In genomic region chr16:585351-585750, GRCh38 we compare ENCODE assay signal across 11 cellular contexts. TPM values are rescaled to one million over a fixed set of nuclear protein-coding genes. Genes with fewer than 3 reads are reported as not detected.
DNase-seq lines count a peak whose midpoint lies in the region; ATAC-seq and TF ChIP-seq lines count a peak whose summit lies in the region.
"Had no signal": no experiment of that assay in that cellular context is flagged by ENCODE, and none has a peak within 500 bp of the region (broad histone marks: within the 10 kb centered on the region; RNA-seq: fewer than 3 reads in every experiment).

No MANE protein-coding gene starts in this region.

- H2BK12ac ChIP-seq in H9 (ENCODE audit: insufficient read length, low read depth, low read length) (no peak overlapping the region), mesenchymal stem cell (ENCODE audit: low read length in 2 of 2) (peak overlapping the region in 1 of 2 experiments; percentile 30)

- H3K4me1 ChIP-seq in H9 (ENCODE audit: insufficient read depth, low read length) (no peaks in the 10 kb centered on the region; the same call in 1 of the 2 replicates), mesenchymal stem cell (ENCODE audit: control insufficient read depth, insufficient read depth, low read depth, low read length) (peaks cover 38% of the 10 kb centered on the region), hepatocyte (ENCODE audit: insufficient read depth) (peaks cover 6% of the 10 kb centered on the region)

- H3K23ac ChIP-seq in H9 (ENCODE audit: insufficient read length, low read depth, low read length) (no peak overlapping the region), mesenchymal stem cell (ENCODE audit: low read length in 2 of 2) (no peak overlapping the region)

- H2BK120ac ChIP-seq in H9 (ENCODE audit: low read depth, low read length, poor library complexity, severe bottlenecking) (no peak overlapping the region), mesenchymal stem cell (ENCODE audit: low read depth, low read length) (no peak overlapping the region)

- H3K9me2 ChIP-seq in hepatocyte (replicated peaks; ENCODE audit: insufficient read depth) = no peaks in the 10 kb centered on the region

- H3K36me3 Mint-ChIP-seq in CD4-positive, alpha-beta T cell (ENCODE audit: low read depth) = peaks cover 11% of the 10 kb centered on the region
- H3K36me3 Mint-ChIP-seq in H9 (ENCODE audit: insufficient read depth in 1 of 3, low read depth in 3 of 3) = peaks cover 0 to 4% (median 4%) of the 10 kb centered on the region in 3 experiments; a peak in 3 of 7 replicates

- H3T11ph ChIP-seq in H9 (ENCODE audit: low read length) = no peak overlapping the region

- no peaks in the 10 kb centered on the region for H3K9me3 ChIP-seq in CD4-positive, alpha-beta T cell (ENCODE audit: control insufficient read depth, low read length)
- H3K9me3 ChIP-seq in H9 (ENCODE audit: control insufficient read depth, low read depth, low read length) (no peaks in the 10 kb centered on the region), mesenchymal stem cell (ENCODE audit: control insufficient read depth, low read length) (no peaks in the 10 kb centered on the region), hepatocyte (ENCODE audit: low read depth) (no peaks in the 10 kb centered on the region)

- H2BK15ac ChIP-seq in H9 (ENCODE audit: low read depth, low read length) = no peak overlapping the region
- H2BK15ac ChIP-seq in mesenchymal stem cell (ENCODE audit: low read depth, poor library complexity, severe bottlenecking) = peak overlapping the region; percentile 33

- H2BK5ac ChIP-seq in H9 (ENCODE audit: insufficient read length, low read length) (no peak overlapping the region), mesenchymal stem cell (ENCODE audit: low read depth, low read length, poor library complexity, severe bottlenecking) (no peak overlapping the region)

- no peaks in the 10 kb centered on the region for H3K27me3 ChIP-seq in CD4-positive, alpha-beta T cell (ENCODE audit: control insufficient read depth, insufficient read depth, low read length)
- H3K27me3 ChIP-seq in H9 (ENCODE audit: insufficient read depth, low read length) (peaks cover 7% of the 10 kb centered on the region; the same call in 1 of the 2 replicates), mesenchymal stem cell (ENCODE audit: control insufficient read depth in 1 of 2, insufficient read depth in 1 of 2, low read length in 2 of 2) (no peaks in the 10 kb centered on the region), hepatocyte (no peaks in the 10 kb centered on the region)

- peaks cover 5% of the 10 kb centered on the region for H3K23me2 ChIP-seq in H9 (ENCODE audit: insufficient read length, low read depth, low read length, poor library complexity, severe bottlenecking)

- no peak overlapping the region for H3K56ac ChIP-seq in H9 (ENCODE audit: insufficient read length, low read depth, low read length)

- intact Hi-C loops in CD4-positive, alpha-beta T cell (cut with DNase I, micrococcal nuclease) = no loop called here

- H3K27me3 Mint-ChIP-seq in CD4-positive, alpha-beta T cell = no peaks in the 10 kb centered on the region
- peaks cover 33% of the 10 kb centered on the region for H3K27me3 Mint-ChIP-seq in H9 (ENCODE audit: low read depth)
- H3K27me3 Mint-ChIP-seq: central memory CD8-positive, alpha-beta T cell had no signal

- H3K14ac ChIP-seq in H9 (ENCODE audit: insufficient read depth, low read length) = no peak overlapping the region
- no peak overlapping the region for H3K14ac ChIP-seq in mesenchymal stem cell (ENCODE audit: low read length in 2 of 2)

- H3K79me1 ChIP-seq in H9 (ENCODE audit: insufficient read depth, low read depth, low read length, poor library complexity, severe bottlenecking) (no peaks in the 10 kb centered on the region), mesenchymal stem cell (replicated peaks; ENCODE audit: low read length, poor library complexity, severe bottlenecking) (peaks cover 13% of the 10 kb centered on the region)

- H2BK20ac ChIP-seq in H9 (ENCODE audit: low read depth, low read length, poor library complexity, severe bottlenecking) = no peak overlapping the region

- no peak overlapping the region for H3K4ac ChIP-seq in H9 (ENCODE audit: low read depth, low read length)
- no peak overlapping the region for H3K4ac ChIP-seq in mesenchymal stem cell (ENCODE audit: low read depth in 1 of 2, low read length in 2 of 2)

- no peak overlapping the region for H3K18ac ChIP-seq in H9 (ENCODE audit: insufficient read length, low read depth, low read length)
- H3K18ac ChIP-seq in mesenchymal stem cell (ENCODE audit: low read depth in 1 of 2, low read length in 2 of 2) = peak overlapping the region in 1 of 2 experiments; percentile 57

- peak overlapping the region; percentile 11 for H3K4me3 Mint-ChIP-seq in CD4-positive, alpha-beta T cell
- H3K4me3 Mint-ChIP-seq in H9 = no peak overlapping the region
- H3K4me3 Mint-ChIP-seq: activated T-helper 1 cell treated with anti-CD3 and anti-CD28 coated beads, Interleukin-12 subunit alpha, Interleukin-12 subunit beta, Interleukin-2, Interleukin-4 antibody, amounts not matched to agents 30 ng/mL and 10 ng/mL and 1 ng/mL, durations not matched to agents 14 hours and 24 hours and 36 hours; central memory CD8-positive, alpha-beta T cell had no signal

- no peak for DNase-seq in CD4-positive, alpha-beta T cell
- peak; percentile 73 for DNase-seq in H9
- DNase-seq in SK-N-DZ (ENCODE audit: low spot score) = peak; percentile 42
- DNase-seq in mesenchymal stem cell = no peak
- DNase-seq in HuH-7 (ENCODE audit: low spot score) = no peak
- DNase-seq in coronary artery (ENCODE audit: low spot score) = no peak
- DNase-seq in activated CD4-positive, alpha-beta T cell treated with anti-CD3 and anti-CD28 coated beads, Interleukin-2, amount 50 U/mL, for 1 hour = no peak
- DNase-seq in hepatocyte (ENCODE audit: low spot score) = no peak
- DNase-seq: retina had no signal

- H4K5ac ChIP-seq in H9 (ENCODE audit: insufficient read length, low read depth, low read length) = no peak overlapping the region

- no peak overlapping the region for H3K27ac Mint-ChIP-seq in CD4-positive, alpha-beta T cell
- no peak overlapping the region for H3K27ac Mint-ChIP-seq in H9
- H3K27ac Mint-ChIP-seq: activated T-helper 1 cell treated with anti-CD3 and anti-CD28 coated beads, Interleukin-12 subunit alpha, Interleukin-12 subunit beta, Interleukin-2, Interleukin-4 antibody, amounts not matched to agents 30 ng/mL and 10 ng/mL and 1 ng/mL, durations not matched to agents 14 hours and 24 hours and 36 hours had no signal

- no peaks in the 10 kb centered on the region for H3K4me1 Mint-ChIP-seq in CD4-positive, alpha-beta T cell (ENCODE audit: low read depth)
- H3K4me1 Mint-ChIP-seq in H9 = peaks cover 6 to 21% of the 10 kb centered on the region in 2 experiments

- H4K8ac ChIP-seq in H9 (replicated peaks; ENCODE audit: insufficient read length, low read depth, low read length) (no peak overlapping the region), mesenchymal stem cell (ENCODE audit: low read length) (no peak overlapping the region)

- H3K79me2 ChIP-seq in H9 (ENCODE audit: insufficient read depth, low read length) (no peaks in the 10 kb centered on the region), hepatocyte (peaks cover 19% of the 10 kb centered on the region)

- H3K4me3 ChIP-seq in mesenchymal stem cell (ENCODE audit: insufficient read depth in 1 of 2, low read depth in 1 of 2, low read length in 2 of 2) (no peak overlapping the region), coronary artery (no peak overlapping the region), hepatocyte (no peak overlapping the region)

- no CpG with 5 or more reads among the region's 10 CpGs for WGBS in H9 (ENCODE audit: extremely low coverage, insufficient read length, low lambda C conversion rate)
- WGBS in mesenchymal stem cell = 68% methylated on average over 10 of the region's 10 CpGs
- WGBS in hepatocyte (ENCODE audit: low lambda C conversion rate, missing lambda C conversion rate) = 42% methylated on average over 10 of the region's 10 CpGs

- ATAC-seq in CD4-positive, alpha-beta T cell (ENCODE audit: poor library complexity) = no peak

- TF ChIP-seq CTCF in CD4-positive, alpha-beta T cell (IDR thresholded peaks at IDR 0.05) = no peak
- TF ChIP-seq CTCF in H9 (conservative IDR thresholded peaks at IDR 0.05) = no peak
- no peak for TF ChIP-seq CTCF in coronary artery (IDR thresholded peaks at IDR 0.05)
- TF ChIP-seq CTCF in hepatocyte (IDR thresholded peaks at IDR 0.05; ENCODE audit: poor library complexity) = no peak

- CTCF ChIA-PET in CD4-positive, alpha-beta T cell (lab: Charles Lee) = interaction anchor here (0.6 kb wide), 1 partner anchor 194 kb away, joined by 4 read pairs; no protein-coding TSS in a partner anchor

- H3K27ac ChIP-seq in CD4-positive, alpha-beta T cell (ENCODE audit: low read depth, low read length) = no peak overlapping the region
- H3K27ac ChIP-seq in H9 (ENCODE audit: insufficient read length, low read depth, low read length) (no peak overlapping the region), mesenchymal stem cell (ENCODE audit: low read length, poor library complexity, severe bottlenecking) (no peak overlapping the region), coronary artery (no peak overlapping the region), hepatocyte (no peak overlapping the region)

- H4K20me1 ChIP-seq in H9 (ENCODE audit: control insufficient read depth, insufficient read depth, insufficient read length) = no peaks in the 10 kb centered on the region
- no peaks in the 10 kb centered on the region for H4K20me1 ChIP-seq in hepatocyte (ENCODE audit: insufficient read depth, poor library complexity, severe bottlenecking)

- no peak overlapping the region for H4K91ac ChIP-seq in H9 (ENCODE audit: insufficient read length, low read depth, low read length)
- H4K91ac ChIP-seq in mesenchymal stem cell (ENCODE audit: low read length) = no peak overlapping the region

- H2AK5ac ChIP-seq in H9 (ENCODE audit: insufficient read length, low read length) = no peak overlapping the region
- no peak overlapping the region for H2AK5ac ChIP-seq in mesenchymal stem cell (ENCODE audit: low read length, severe bottlenecking)

- H3K9ac ChIP-seq in H9 (ENCODE audit: extremely low read depth, insufficient read length, low read length) = no peak overlapping the region
- H3K9ac ChIP-seq in mesenchymal stem cell (ENCODE audit: low read length) = no peak overlapping the region

- H3K9me3 Mint-ChIP-seq in CD4-positive, alpha-beta T cell = no peaks in the 10 kb centered on the region
- no peaks in the 10 kb centered on the region for H3K9me3 Mint-ChIP-seq in H9
- H3K9me3 Mint-ChIP-seq: activated T-helper 1 cell treated with anti-CD3 and anti-CD28 coated beads, Interleukin-12 subunit alpha, Interleukin-12 subunit beta, Interleukin-2, Interleukin-4 antibody, amounts not matched to agents 30 ng/mL and 10 ng/mL and 1 ng/mL, durations not matched to agents 14 hours and 24 hours and 36 hours; central memory CD8-positive, alpha-beta T cell had no signal

- POLR2A ChIA-PET in CD4-positive, alpha-beta T cell (lab: Charles Lee) = no interaction called here

- H2AFZ ChIP-seq in H9 (ENCODE audit: low read length) = no peak overlapping the region
- no peak overlapping the region for H2AFZ ChIP-seq in mesenchymal stem cell (ENCODE audit: low read depth, low read length)
- H2AFZ ChIP-seq in hepatocyte = no peak overlapping the region

- H3K4me2 ChIP-seq in H9 (ENCODE audit: insufficient read depth, insufficient read length, low read length) (no peak overlapping the region), mesenchymal stem cell (ENCODE audit: low read length, poor library complexity, severe bottlenecking) (no peak overlapping the region), hepatocyte (no peak overlapping the region)

- peaks cover 11 to 31% of the 10 kb centered on the region in 2 experiments for H3K36me3 ChIP-seq in mesenchymal stem cell (ENCODE audit: control insufficient read depth in 1 of 2, insufficient read depth in 2 of 2, low read depth in 1 of 2, low read length in 2 of 2)
- H3K36me3 ChIP-seq in hepatocyte (replicated peaks; ENCODE audit: insufficient read depth, low read depth) = no peaks in the 10 kb centered on the region

RNA-seq across cellular contexts. Expression of gene RAB40C, which starts 4.5 kb away (rescaled TPM):
- total RNA-seq in CD4-positive, alpha-beta T cell = 1 to 10 TPM; 8.9 to 9.5 TPM
- total RNA-seq in H9 (2021) (19.1 and 20.4 TPM in 2 replicates), hepatocyte (28.4 and 30.2 TPM in 2 replicates)
- 23.8 and 35.5 TPM in 2 replicates for polyA plus RNA-seq in SK-N-DZ (2014; cell fraction: cytosol; rRNA removed)
- polyA plus RNA-seq in SK-N-DZ (2014; cell fraction: nucleus; rRNA removed) = 41.2 and 43.2 TPM in 2 replicates
- polyA plus RNA-seq in mesenchymal stem cell (2013, experiment 1 of 2) = 11.2 TPM
- polyA plus RNA-seq in mesenchymal stem cell (2013, experiment 2 of 2) = 12.0 TPM
- polyA plus RNA-seq in hepatocyte = 30.8 and 32.7 TPM in 2 replicates

RNA-seq across cellular contexts. Expression of gene PIGQ, which starts 15.6 kb away (rescaled TPM):
- total RNA-seq in CD4-positive, alpha-beta T cell = 10 to 100 TPM; 22.8 to 27.0 TPM
- total RNA-seq in H9 (2021) (58.0 and 65.5 TPM in 2 replicates), hepatocyte (26.7 and 30.0 TPM in 2 replicates)
- 25.3 and 35.9 TPM in 2 replicates for polyA plus RNA-seq in SK-N-DZ (2014; cell fraction: cytosol; rRNA removed)
- polyA plus RNA-seq in SK-N-DZ (2014; cell fraction: nucleus; rRNA removed) = 138 and 159 TPM in 2 replicates
- polyA plus RNA-seq in mesenchymal stem cell (2013, experiment 1 of 2) = 18.5 TPM
- polyA plus RNA-seq in mesenchymal stem cell (2013, experiment 2 of 2) = 17.1 TPM
- 58.6 and 64.6 TPM in 2 replicates for polyA plus RNA-seq in hepatocyte

RNA-seq across cellular contexts. Expression of gene NHLRC4, which starts 18.5 kb away (rescaled TPM):
- under 1 TPM; 0.45 to 0.55 TPM for total RNA-seq in CD4-positive, alpha-beta T cell
- total RNA-seq in H9 (2021) (0.26 and 0.42 TPM in 2 replicates), hepatocyte (1.0 and 1.2 TPM in 2 replicates)
- 1.3 and 1.8 TPM in 2 replicates for polyA plus RNA-seq in SK-N-DZ (2014; cell fraction: cytosol; rRNA removed)
- polyA plus RNA-seq in SK-N-DZ (2014; cell fraction: nucleus; rRNA removed) = 2.8 and 3.7 TPM in 2 replicates
- 0.62 TPM for polyA plus RNA-seq in mesenchymal stem cell (2013, experiment 1 of 2)
- polyA plus RNA-seq in mesenchymal stem cell (2013, experiment 2 of 2) = 0.64 TPM
- polyA plus RNA-seq in hepatocyte = 0.25 and 1.7 TPM in 2 replicates

RNA-seq across cellular contexts. Expression of gene PRR35, which starts 25.2 kb away (rescaled TPM):
- total RNA-seq in CD4-positive, alpha-beta T cell = not detected
- total RNA-seq in H9 (2021) (0.33 and 0.50 TPM in 2 replicates), hepatocyte (not detected in 2 replicates)
- 0.06 and 0.24 TPM in 2 replicates for polyA plus RNA-seq in SK-N-DZ (2014; cell fraction: cytosol; rRNA removed)
- polyA plus RNA-seq in SK-N-DZ (2014; cell fraction: nucleus; rRNA removed) = not detected in 2 replicates
- polyA plus RNA-seq in mesenchymal stem cell (2013, experiment 1 of 2) = 0.03 TPM
- not detected for polyA plus RNA-seq in mesenchymal stem cell (2013, experiment 2 of 2)
- not detected in 2 replicates for polyA plus RNA-seq in hepatocyte
- total RNA-seq: activated T-helper 1 cell treated with anti-CD3 and anti-CD28 coated beads, Interleukin-12 subunit alpha, Interleukin-12 subunit beta, Interleukin-2, Interleukin-4 antibody, amounts not matched to agents 30 ng/mL and 10 ng/mL and 1 ng/mL, durations not matched to agents 14 hours and 24 hours and 36 hours had no signal

RNA-seq across cellular contexts. Expression of gene WFIKKN1, which starts 45.4 kb away (rescaled TPM):
- under 1 TPM; 0.64 to 0.99 TPM for total RNA-seq in CD4-positive, alpha-beta T cell
- total RNA-seq in H9 (2021) (8.3 and 8.7 TPM in 2 replicates), hepatocyte (0.24 and 0.43 TPM in 2 replicates)
- 4.0 and 5.7 TPM in 2 replicates for polyA plus RNA-seq in SK-N-DZ (2014; cell fraction: cytosol; rRNA removed)
- polyA plus RNA-seq in SK-N-DZ (2014; cell fraction: nucleus; rRNA removed) = 5.5 and 7.7 TPM in 2 replicates
- polyA plus RNA-seq in mesenchymal stem cell (2013, experiment 1 of 2) = 0.15 TPM
- polyA plus RNA-seq in mesenchymal stem cell (2013, experiment 2 of 2) = 0.23 TPM
- 0.88 and 2.1 TPM in 2 replicates for polyA plus RNA-seq in hepatocyte

Comparison
In these comparisons a context has a peak if more than half of its experiments do, and no peak if none do; other contexts are left out.
1. DNase-seq: peak in H9 (single experiment) and SK-N-DZ (single experiment); none in CD4-positive, alpha-beta T cell (0 of 10), mesenchymal stem cell (single experiment), HuH-7 (single experiment), coronary artery (single experiment), activated CD4-positive, alpha-beta T cell treated with anti-CD3 and anti-CD28 coated beads, Interleukin-2, amount 50 U/mL, for 1 hour (single experiment) and hepatocyte (single experiment).